In genomic region chr12:93466625-93467350, GRCh38 we compare ENCODE assay signal across 8 cellular contexts. TPM values are rescaled to one million over a fixed set of nuclear protein-coding genes. Genes with fewer than 3 reads are reported as not detected.
DNase-seq lines count a peak whose midpoint lies in the region; ATAC-seq and TF ChIP-seq lines count a peak whose summit lies in the region.

No MANE protein-coding gene starts in this region.

- no peak for TF ChIP-seq CTCF in 22Rv1 (IDR thresholded peaks at IDR 0.05)
- no peak for TF ChIP-seq CTCF in GM23338 (conservative IDR thresholded peaks at IDR 0.05; ENCODE audit: low read depth in 2 of 2)
- no peak for TF ChIP-seq CTCF in ascending aorta (IDR thresholded peaks at IDR 0.05)

- H3K9me3 ChIP-seq in ascending aorta (no peaks in the 10 kb centered on the region), mesenchymal stem cell (ENCODE audit: control insufficient read depth, low read length) (no peaks in the 10 kb centered on the region)

- no peaks in the 10 kb centered on the region for H3K79me1 ChIP-seq in mesenchymal stem cell (replicated peaks; ENCODE audit: low read length, poor library complexity, severe bottlenecking)

- no peak overlapping the region; the same call in 1 of the 2 replicates for H3K27ac Mint-ChIP-seq in GM23338

- H4K20me1 ChIP-seq in GM23338 (replicated peaks; ENCODE audit: insufficient read depth) = peaks cover 18% of the 10 kb centered on the region; the same call in 1 of the 2 replicates

- H3K4me2 ChIP-seq in GM23338 = no peak overlapping the region
- no peak overlapping the region for H3K4me2 ChIP-seq in mesenchymal stem cell (ENCODE audit: low read length, poor library complexity, severe bottlenecking)

- H2BK5ac ChIP-seq in mesenchymal stem cell (ENCODE audit: low read depth, low read length, poor library complexity, severe bottlenecking) = no peak overlapping the region

- H3K27me3 Mint-ChIP-seq in GM23338 (ENCODE audit: insufficient read depth, low read depth, poor library complexity) = peaks cover 4% of the 10 kb centered on the region

- H3K4me3 ChIP-seq in GM23338 (peak overlapping the region; percentile 88; the same call in 1 of the 2 replicates), ascending aorta (peak overlapping the region; percentile 82 to 84), mesenchymal stem cell (ENCODE audit: insufficient read depth in 1 of 2, low read depth in 1 of 2, low read length in 2 of 2) (peak overlapping the region in 1 of 2 experiments; percentile 95)

- H3K9me2 ChIP-seq in GM23338 (ENCODE audit: insufficient read depth) = no peaks in the 10 kb centered on the region

- no peak overlapping the region for H3K18ac ChIP-seq in mesenchymal stem cell (ENCODE audit: low read depth in 1 of 2, low read length in 2 of 2)

- H3K23ac ChIP-seq in mesenchymal stem cell (ENCODE audit: low read length in 2 of 2) = no peak overlapping the region

- intact Hi-C loops in ascending aorta (cut with DNase I) = loop anchor here (1.0 kb wide), 1 partner anchor 24 kb away; no protein-coding TSS in a partner anchor

- H3K36me3 ChIP-seq in GM23338 (ENCODE audit: insufficient read depth) (peaks cover 9% of the 10 kb centered on the region), ascending aorta (no peaks in the 10 kb centered on the region), mesenchymal stem cell (ENCODE audit: control insufficient read depth in 1 of 2, insufficient read depth in 2 of 2, low read depth in 1 of 2, low read length in 2 of 2) (peaks cover 0 to 15% of the 10 kb centered on the region in 2 experiments)

- H2BK120ac ChIP-seq in mesenchymal stem cell (ENCODE audit: low read depth, low read length) = no peak overlapping the region

- H4K8ac ChIP-seq in mesenchymal stem cell (ENCODE audit: low read length) = no peak overlapping the region

- H2BK12ac ChIP-seq in mesenchymal stem cell (ENCODE audit: low read length in 2 of 2) = no peak overlapping the region

- H3K27me3 ChIP-seq in GM23338 (ENCODE audit: insufficient read depth) (no peaks in the 10 kb centered on the region), ascending aorta (no peaks in the 10 kb centered on the region), mesenchymal stem cell (ENCODE audit: control insufficient read depth in 1 of 2, insufficient read depth in 1 of 2, low read length in 2 of 2) (no peaks in the 10 kb centered on the region)

- H3K9ac ChIP-seq in mesenchymal stem cell (ENCODE audit: low read length) = peak overlapping the region; percentile 95

- H3K4me3 Mint-ChIP-seq in GM23338 = peak overlapping the region; percentile 98

- DNase-seq in GM23338 (ENCODE audit: low spot score) (no peak), ascending aorta (ENCODE audit: low spot score in 2 of 2) (no peak), mesenchymal stem cell (no peak), retina (no peak), Kasumi-1 (lab: John Stamatoyannopoulos, UW) (no peak)
- DNase-seq in stimulated activated CD4-positive, alpha-beta T cell treated with anti-CD3 and anti-CD28 coated beads, Interleukin-4, amount 100 ng/mL, for 24 hours = no peak

- no peak overlapping the region for H2AK5ac ChIP-seq in mesenchymal stem cell (ENCODE audit: low read length, severe bottlenecking)

- H3K9me3 Mint-ChIP-seq in GM23338 = no peaks in the 10 kb centered on the region

- H3K4ac ChIP-seq in mesenchymal stem cell (ENCODE audit: low read depth in 1 of 2, low read length in 2 of 2) = no peak overlapping the region

- H2BK15ac ChIP-seq in mesenchymal stem cell (ENCODE audit: low read depth, poor library complexity, severe bottlenecking) = no peak overlapping the region

- H4K91ac ChIP-seq in mesenchymal stem cell (ENCODE audit: low read length) = no peak overlapping the region

- H3K4me1 Mint-ChIP-seq in GM23338 = peaks cover 10% of the 10 kb centered on the region; the same call in 2 of the 3 replicates

- ATAC-seq in GM23338 (no peak), HG02870 (IDR thresholded peaks at IDR 0.05; ENCODE audit: unreplicated experiment) (no peak)

- H3K14ac ChIP-seq in mesenchymal stem cell (ENCODE audit: low read length in 2 of 2) = no peak overlapping the region

- H3K27ac ChIP-seq in 22Rv1 (peak overlapping the region; percentile 74), GM23338 (ENCODE audit: low read depth) (no peak overlapping the region), ascending aorta (peak overlapping the region; percentile 89), mesenchymal stem cell (ENCODE audit: low read length, poor library complexity, severe bottlenecking) (no peak overlapping the region)

- H3F3A ChIP-seq in GM23338 (replicated peaks; ENCODE audit: low read depth) = no peaks in the 10 kb centered on the region

- peaks cover 23% of the 10 kb centered on the region for H3K36me3 Mint-ChIP-seq in GM23338 (ENCODE audit: low read depth)

- H3K4me1 ChIP-seq in GM23338 (ENCODE audit: insufficient read depth) (peaks cover 12% of the 10 kb centered on the region; the same call in 1 of the 2 replicates), ascending aorta (peaks cover 0 to 9% of the 10 kb centered on the region in 2 donors), mesenchymal stem cell (ENCODE audit: control insufficient read depth, insufficient read depth, low read depth, low read length) (peaks cover 1% of the 10 kb centered on the region)

- H2AFZ ChIP-seq in GM23338 (peak overlapping the region; percentile 75), mesenchymal stem cell (ENCODE audit: low read depth, low read length) (no peak overlapping the region)

- peaks cover 43% of the 10 kb centered on the region for H3K79me2 ChIP-seq in GM23338 (replicated peaks; ENCODE audit: insufficient read depth)

- WGBS in mesenchymal stem cell = 95% methylated on average over 8 of the region's 9 CpGs

TF ChIP-seq in GM23338, 12 proteins besides CTCF, POLR2A, EP300 and RAD21 (continues in another document):
- TF ChIP-seq ZNF462 (CRISPR knock-in tag; IDR thresholded peaks at IDR 0.05) = no peak
- TF ChIP-seq NANOG (IDR thresholded peaks at IDR 0.05; ENCODE audit: borderline replicate concordance) = no peak
- no peak for TF ChIP-seq EZH2phosphoT487 (IDR thresholded peaks at IDR 0.05; ENCODE audit: unreplicated experiment)

RNA-seq across cellular contexts. Expression of gene MRPL42, which starts 0.5 kb away (rescaled TPM):
- total RNA-seq in GM23338 (2014; rRNA removed; shearing (Covaris generic)) = 195 and 202 TPM in 2 replicates
- polyA plus RNA-seq in GM23338 (2016; fragmentation: Nextera tagmentation; extraction: Ambion mirVana) = 229 and 269 TPM in 2 replicates
- 8.4 TPM for total RNA-seq in ascending aorta
- 55.9 TPM for polyA plus RNA-seq in mesenchymal stem cell (2013, experiment 1 of 2)
- polyA plus RNA-seq in mesenchymal stem cell (2013, experiment 2 of 2) = 61.3 TPM

RNA-seq across cellular contexts. Expression of gene UBE2N, which starts 25.0 kb away (rescaled TPM):
- total RNA-seq in GM23338 (2014; rRNA removed; shearing (Covaris generic)) = 134 and 154 TPM in 2 replicates
- 328 and 385 TPM in 2 replicates for polyA plus RNA-seq in GM23338 (2016; fragmentation: Nextera tagmentation; extraction: Ambion mirVana)
- total RNA-seq in ascending aorta = 19.4 TPM
- polyA plus RNA-seq in mesenchymal stem cell (2013, experiment 1 of 2) = 105 TPM
- polyA plus RNA-seq in mesenchymal stem cell (2013, experiment 2 of 2) = 102 TPM

Comparison
In these comparisons a context has a peak if more than half of its experiments do, and no peak if none do; other contexts are left out.
1. H3K27ac ChIP-seq: peak in 22Rv1 (single experiment) and ascending aorta (2 of 2); none in GM23338 (single experiment) and mesenchymal stem cell (single experiment).
2. RNA of gene MRPL42, which starts 0.5 kb away (total RNA-seq): 195 to 202 TPM in GM23338; 8.4 TPM in ascending aorta (single experiment); every median in the first group is over 10 times any median in the second.